1 cellular context compared by ENCODE assay signal in genomic region chrX:130386408-130386808, GRCh38.
TF ChIP-seq lines count a peak whose summit lies in the region.

No MANE protein-coding gene starts in this region.

TF ChIP-seq in HepG2, 621 proteins besides CTCF, POLR2A, EP300 and RAD21 (continued from another document and continues in another):
- no peak for TF ChIP-seq ETS1 (CRISPR knock-in tag; IDR thresholded peaks at IDR 0.05)
- no peak for TF ChIP-seq ZNF34 (CRISPR knock-in tag; IDR thresholded peaks at IDR 0.05; ENCODE audit: borderline replicate concordance)
- no peak for TF ChIP-seq ZNF629 (CRISPR knock-in tag; conservative IDR thresholded peaks at IDR 0.05)
- peak; percentile 32; the same call in 1 of the 2 replicates for TF ChIP-seq TFAP4 (IDR thresholded peaks at IDR 0.05; ENCODE audit: borderline replicate concordance, low read depth)
- no peak for TF ChIP-seq LCORL (IDR thresholded peaks at IDR 0.05)
- TF ChIP-seq LCORL (CRISPR knock-in tag; IDR thresholded peaks at IDR 0.05) = no peak
- 0 out of 2 replicates have a peak, but pooled peaks have one; percentile 33 for TF ChIP-seq MAX (IDR thresholded peaks at IDR 0.05)
- no peak for TF ChIP-seq ZNF530 (CRISPR knock-in tag; IDR thresholded peaks at IDR 0.05; ENCODE audit: low read depth)
- no peak for TF ChIP-seq FOXP4 (CRISPR knock-in tag; IDR thresholded peaks at IDR 0.05)
- TF ChIP-seq SAP130 (CRISPR knock-in tag; IDR thresholded peaks at IDR 0.05; ENCODE audit: low read depth) = 0 out of 2 replicates have a peak, but pooled peaks have one; percentile 43
- no peak for TF ChIP-seq ZNF256 (CRISPR knock-in tag; conservative IDR thresholded peaks at IDR 0.05)
- TF ChIP-seq TMF1 (CRISPR knock-in tag; IDR thresholded peaks at IDR 0.05; ENCODE audit: low read depth) = no peak
- no peak for TF ChIP-seq DNMT1 (CRISPR knock-in tag; IDR thresholded peaks at IDR 0.05)
- TF ChIP-seq NFE2L2 (IDR thresholded peaks at IDR 0.05; ENCODE audit: low read length) = no peak
- no peak for TF ChIP-seq RELA (CRISPR knock-in tag; IDR thresholded peaks at IDR 0.05)
- peak; percentile 81 for TF ChIP-seq PATZ1 (CRISPR knock-in tag; IDR thresholded peaks at IDR 0.05)
- no peak for TF ChIP-seq RERE (CRISPR knock-in tag; IDR thresholded peaks at IDR 0.05; ENCODE audit: low read depth)
- TF ChIP-seq ZNF33B (CRISPR knock-in tag; IDR thresholded peaks at IDR 0.05) = no peak
- no peak for TF ChIP-seq ZNF773 (CRISPR knock-in tag; IDR thresholded peaks at IDR 0.05; ENCODE audit: borderline replicate concordance)
- no peak for TF ChIP-seq CBX5 (CRISPR knock-in tag; IDR thresholded peaks at IDR 0.05; ENCODE audit: borderline replicate concordance)
- no peak for TF ChIP-seq ONECUT2 (CRISPR knock-in tag; IDR thresholded peaks at IDR 0.05)
- TF ChIP-seq NCOA2 (CRISPR knock-in tag; IDR thresholded peaks at IDR 0.05) = peak; percentile 56; the same call in 1 of the 2 replicates
- TF ChIP-seq ZFYVE20 (CRISPR knock-in tag; IDR thresholded peaks at IDR 0.05; ENCODE audit: borderline replicate concordance, low read depth) = no peak
- TF ChIP-seq RBFOX2 (IDR thresholded peaks at IDR 0.05; ENCODE audit: low read depth, low read length) = no peak
- TF ChIP-seq FOXK2 (IDR thresholded peaks at IDR 0.05) = no peak
- no peak for TF ChIP-seq MAFF (IDR thresholded peaks at IDR 0.05; ENCODE audit: low read depth, low read length)
- TF ChIP-seq ZMAT3 (CRISPR knock-in tag; conservative IDR thresholded peaks at IDR 0.05) = no peak
- no peak for TF ChIP-seq NR0B2 (CRISPR knock-in tag; IDR thresholded peaks at IDR 0.05)
- TF ChIP-seq ZFY (CRISPR knock-in tag; IDR thresholded peaks at IDR 0.05) = no peak
- no peak for TF ChIP-seq XBP1 (CRISPR knock-in tag; IDR thresholded peaks at IDR 0.05)
- no peak for TF ChIP-seq U2AF1 (optimal IDR thresholded peaks at IDR 0.05; ENCODE audit: low read depth, low read length)
- no peak for TF ChIP-seq YY1 (IDR thresholded peaks at IDR 0.05; ENCODE audit: insufficient read depth, insufficient replicate concordance, low read depth, low read length)
- TF ChIP-seq AHR (CRISPR knock-in tag; IDR thresholded peaks at IDR 0.05) = no peak
- no peak for TF ChIP-seq HOXA7 (CRISPR knock-in tag; IDR thresholded peaks at IDR 0.05)
- TF ChIP-seq SKIL (CRISPR knock-in tag; IDR thresholded peaks at IDR 0.05; ENCODE audit: borderline replicate concordance) = no peak
- TF ChIP-seq ZGPAT (CRISPR knock-in tag; IDR thresholded peaks at IDR 0.05) = 0 out of 2 replicates have a peak, but pooled peaks have one; percentile 22
- no peak for TF ChIP-seq IKZF5 (CRISPR knock-in tag; IDR thresholded peaks at IDR 0.05)
- peak; percentile 51; the same call in 1 of the 2 replicates for TF ChIP-seq ZNF143 (CRISPR knock-in tag; IDR thresholded peaks at IDR 0.05)
- TF ChIP-seq CENPBD1 (CRISPR knock-in tag; IDR thresholded peaks at IDR 0.05; ENCODE audit: borderline replicate concordance, low read depth) = no peak
- TF ChIP-seq MAZ (IDR thresholded peaks at IDR 0.05; ENCODE audit: borderline replicate concordance, low read depth, low read length) = no peak
- no peak for TF ChIP-seq MAZ (CRISPR knock-in tag; IDR thresholded peaks at IDR 0.05; ENCODE audit: low read depth)
- TF ChIP-seq ZNF691 (CRISPR knock-in tag; IDR thresholded peaks at IDR 0.05; ENCODE audit: borderline replicate concordance, low read depth) = no peak
- no peak for TF ChIP-seq SP2 (CRISPR knock-in tag; IDR thresholded peaks at IDR 0.05)
- no peak for TF ChIP-seq ZBTB25 (CRISPR knock-in tag; IDR thresholded peaks at IDR 0.05)
- no peak for TF ChIP-seq ZNF737 (CRISPR knock-in tag; IDR thresholded peaks at IDR 0.05; ENCODE audit: borderline replicate concordance)
